20 cellular contexts compared by ENCODE assay signal in the genomic region with DNA sequence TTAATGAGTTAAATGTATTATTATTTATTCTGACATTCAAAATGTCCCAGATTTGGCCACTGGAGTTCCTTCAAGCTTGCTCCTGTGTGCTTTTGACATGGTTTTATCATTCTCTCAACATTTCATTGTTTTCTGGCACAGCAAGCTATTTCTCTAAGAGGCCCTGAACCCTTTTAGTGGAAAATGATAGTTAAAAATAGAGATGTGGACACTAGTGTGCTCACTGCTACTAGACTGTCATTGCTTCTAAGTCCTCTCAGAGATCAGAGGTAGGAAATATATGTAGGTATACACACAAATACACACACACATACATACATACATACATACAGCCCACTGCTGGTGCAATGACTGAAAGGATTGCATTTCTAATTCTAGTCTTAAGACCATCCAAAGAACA.
"Had no signal": no experiment of that assay in that cellular context is flagged by ENCODE, and none has a peak within 500 bp of the region (broad histone marks: within the 10 kb centered on the region; RNA-seq: fewer than 3 reads in every experiment).

No MANE protein-coding gene starts in this region.

- H3K36me3 ChIP-seq: esophagus muscularis mucosa, left lung had no signal

- H3K27me3 ChIP-seq: dorsolateral prefrontal cortex, esophagus muscularis mucosa, foreskin keratinocyte, gastroesophageal sphincter, hepatocyte, left lung had no signal

- H3K4me1 ChIP-seq: esophagus muscularis mucosa, foreskin keratinocyte, gastroesophageal sphincter, left lung, lower lobe of right lung had no signal

- H3K4me3 ChIP-seq: coronary artery, dorsolateral prefrontal cortex, esophagus muscularis mucosa, gastroesophageal sphincter, hepatocyte, left lung, lower lobe of right lung, mucosa of descending colon had no signal

- ATAC-seq: foreskin keratinocyte; gastroesophageal sphincter; left lung; lower lobe of right lung; mucosa of descending colon; naive thymus-derived CD8-positive, alpha-beta T cell had no signal

- H3K27ac ChIP-seq: coronary artery, dorsolateral prefrontal cortex, esophagus muscularis mucosa, foreskin keratinocyte, gastroesophageal sphincter, hepatocyte, left lung, lower lobe of right lung had no signal

- DNase-seq: dermis blood vessel endothelial cell; dorsolateral prefrontal cortex; effector CD4-positive, alpha-beta T cell; effector memory CD4-positive, alpha-beta T cell; foreskin keratinocyte; hypothalamus; immature natural killer cell; islet precursor cell; kidney; kidney glomerular epithelial cell; left lung; lower lobe of right lung; mesenchymal stem cell; mucosa of descending colon; naive B cell; naive thymus-derived CD8-positive, alpha-beta T cell had no signal
